In the genomic region with DNA sequence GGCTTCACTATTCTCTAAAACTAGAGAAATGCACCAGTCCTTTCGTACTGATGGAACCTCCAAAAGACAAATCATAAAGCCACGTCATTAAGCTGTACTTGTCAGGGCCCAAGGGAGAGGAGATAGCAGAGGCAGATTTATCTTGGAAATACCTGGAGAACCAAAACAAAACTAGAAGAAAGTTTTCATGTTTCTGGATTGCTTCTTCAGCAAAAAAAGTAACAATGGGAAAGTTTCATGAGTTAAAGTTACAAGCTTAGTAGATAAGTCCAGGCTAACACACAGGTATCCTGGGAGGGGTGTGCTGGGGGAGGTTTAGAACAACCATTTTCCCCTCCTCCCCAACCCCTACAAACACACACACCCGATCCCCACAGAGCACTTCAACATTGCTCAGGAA, we compare ENCODE assay signal across 15 cellular contexts. TPM values are rescaled to one million over a fixed set of nuclear protein-coding genes. Genes with fewer than 3 reads are reported as not detected.
DNase-seq lines count a peak whose midpoint lies in the region; ATAC-seq and TF ChIP-seq lines count a peak whose summit lies in the region.
"Had no signal": no experiment of that assay in that cellular context is flagged by ENCODE, and none has a peak within 500 bp of the region (broad histone marks: within the 10 kb centered on the region; RNA-seq: fewer than 3 reads in every experiment).

No MANE protein-coding gene starts in this region.

- H3K4me2 ChIP-seq in OCI-LY1 (ENCODE audit: low read length): peak overlapping the region; percentile 18; the same call in 1 of the 2 replicates

- no peak overlapping the region for H3K4me3 Mint-ChIP-seq in dendritic cell treated with granulocyte-macrophage colony-stimulating factor and Interleukin-4, amounts not matched to agents 40 ng/mL and 50 ng/mL, for 4 days
- no peak overlapping the region for H3K4me3 Mint-ChIP-seq in stimulated activated naive B cell treated with anti-CD40 and anti-IgM and Interleukin-4, amounts not matched to agents 10 μg/mL and 1 μg/mL and 100 μg/mL, for 72 hours
- H3K4me3 Mint-ChIP-seq: naive B cell had no signal

- TF ChIP-seq CTCF in heart left ventricle (IDR thresholded peaks at IDR 0.05): no peak
- TF ChIP-seq CTCF in OCI-LY1 (IDR thresholded peaks at IDR 0.05; ENCODE audit: low read length): no peak

- H3K4me3 ChIP-seq in heart left ventricle: no peak overlapping the region
- no peak overlapping the region for H3K4me3 ChIP-seq in OCI-LY1 (ENCODE audit: low read depth, low read length, poor library complexity, severe bottlenecking)
- H3K4me3 ChIP-seq: ascending aorta, lower lobe of right lung had no signal

- intact Hi-C loops in heart left ventricle (cut with DNase I): no loop called here
- intact Hi-C loops in left cardiac atrium (cut with DNase I): no loop called here
- intact Hi-C loops in dendritic cell treated with granulocyte-macrophage colony-stimulating factor and Interleukin-4, amounts not matched to agents 40 ng/mL and 50 ng/mL, for 4 days (cut with micrococcal nuclease): no loop called here

- peaks cover 40% of the 10 kb centered on the region for H3K36me3 Mint-ChIP-seq in dendritic cell treated with granulocyte-macrophage colony-stimulating factor and Interleukin-4, amounts not matched to agents 40 ng/mL and 50 ng/mL, for 4 days (ENCODE audit: low read depth)
- H3K36me3 Mint-ChIP-seq in stimulated activated naive B cell treated with anti-CD40 and anti-IgM and Interleukin-4, amounts not matched to agents 10 μg/mL and 1 μg/mL and 100 μg/mL, for 72 hours: peaks cover 21 to 36% of the 10 kb centered on the region in 2 donors

- no peaks in the 10 kb centered on the region for H3K9me2 ChIP-seq in OCI-LY1 (ENCODE audit: low read depth, low read length)

- no peaks in the 10 kb centered on the region for H3K27me3 ChIP-seq in heart left ventricle
- H3K27me3 ChIP-seq in OCI-LY1 (ENCODE audit: insufficient read depth, low read length): no peaks in the 10 kb centered on the region
- H3K27me3 ChIP-seq: ascending aorta had no signal

- H3K9me3 ChIP-seq in heart left ventricle (no peaks in the 10 kb centered on the region), OCI-LY1 (ENCODE audit: low read length) (no peaks in the 10 kb centered on the region)
- H3K9me3 ChIP-seq: ascending aorta, lower lobe of right lung had no signal

- no peaks in the 10 kb centered on the region for H4K20me1 ChIP-seq in OCI-LY1 (ENCODE audit: insufficient read depth, low read length)

- H3K4me1 ChIP-seq in heart left ventricle (peaks cover 22 to 100% (median 84%) of the 10 kb centered on the region in 12 donors), OCI-LY1 (ENCODE audit: insufficient read depth, low read length, severe bottlenecking) (peaks cover 74% of the 10 kb centered on the region)

- no peak overlapping the region; the same call in 1 of the 2 replicates for H3K9ac ChIP-seq in OCI-LY1 (ENCODE audit: low read length)

- no peaks in the 10 kb centered on the region for H3K9me3 Mint-ChIP-seq in dendritic cell treated with granulocyte-macrophage colony-stimulating factor and Interleukin-4, amounts not matched to agents 40 ng/mL and 50 ng/mL, for 4 days
- no peaks in the 10 kb centered on the region for H3K9me3 Mint-ChIP-seq in stimulated activated naive B cell treated with anti-CD40 and anti-IgM and Interleukin-4, amounts not matched to agents 10 μg/mL and 1 μg/mL and 100 μg/mL, for 72 hours
- H3K9me3 Mint-ChIP-seq: naive B cell had no signal

- peak overlapping the region; percentile 63 for H3K27ac Mint-ChIP-seq in dendritic cell treated with granulocyte-macrophage colony-stimulating factor and Interleukin-4, amounts not matched to agents 40 ng/mL and 50 ng/mL, for 4 days
- peak overlapping the region; percentile 37 for H3K27ac Mint-ChIP-seq in stimulated activated naive B cell treated with anti-CD40 and anti-IgM and Interleukin-4, amounts not matched to agents 10 μg/mL and 1 μg/mL and 100 μg/mL, for 72 hours

- H3K36me3 ChIP-seq in heart left ventricle (peaks cover 0 to 9% (median 0%) of the 10 kb centered on the region in 9 donors), OCI-LY1 (ENCODE audit: insufficient read depth, low read length) (peaks cover 4% of the 10 kb centered on the region; the same call in 1 of the 2 replicates)
- H3K36me3 ChIP-seq: ascending aorta, lower lobe of right lung had no signal

- no peak for ATAC-seq in heart left ventricle
- no peak for ATAC-seq in left cardiac atrium
- no peak for ATAC-seq in stimulated activated naive B cell treated with anti-CD40 and anti-IgM and Interleukin-4, amounts not matched to agents 10 μg/mL and 1 μg/mL and 100 μg/mL, for 72 hours (replicated peaks)
- ATAC-seq: lower lobe of right lung had no signal

- peak overlapping the region in 7 of 12 donors; percentile 32 to 85 (median 66) for H3K27ac ChIP-seq in heart left ventricle
- H3K27ac ChIP-seq in OCI-LY1 (ENCODE audit: low read depth, low read length, poor library complexity, severe bottlenecking): peak overlapping the region; percentile 98
- H3K27ac ChIP-seq: lower lobe of right lung had no signal

- peaks cover 94% of the 10 kb centered on the region for H3K4me1 Mint-ChIP-seq in dendritic cell treated with granulocyte-macrophage colony-stimulating factor and Interleukin-4, amounts not matched to agents 40 ng/mL and 50 ng/mL, for 4 days (ENCODE audit: low read depth)
- peaks cover 59 to 97% of the 10 kb centered on the region in 2 donors for H3K4me1 Mint-ChIP-seq in stimulated activated naive B cell treated with anti-CD40 and anti-IgM and Interleukin-4, amounts not matched to agents 10 μg/mL and 1 μg/mL and 100 μg/mL, for 72 hours

- TF ChIP-seq POLR2A in heart left ventricle (IDR thresholded peaks at IDR 0.05): no peak

- H3K79me2 ChIP-seq in OCI-LY1 (ENCODE audit: insufficient read depth, low read length): peaks cover 72% of the 10 kb centered on the region

- WGBS in heart left ventricle, 4 donors: 44 to 63% (median 53%) methylated on average over 3 of the region's 3 CpGs

- DNase-seq in heart left ventricle: no peak
- DNase-seq in left cardiac atrium: no peak
- DNase-seq in stimulated activated naive B cell treated with anti-CD40 and anti-IgM and Interleukin-4, amounts not matched to agents 10 μg/mL and 1 μg/mL and 100 μg/mL, for 72 hours: no peak
- DNase-seq in NCI-H146 (lab: John Stamatoyannopoulos, UW): no peak
- DNase-seq in NCI-H526 (lab: John Stamatoyannopoulos, UW): no peak
- DNase-seq: activated CD4-positive, CD25-positive, alpha-beta regulatory T cell treated with anti-CD3 and anti-CD28 coated beads, Interleukin-2, amount 50 U/mL, for 72 hours; cortex of kidney; GOT3; Kasumi-1; lower lobe of right lung; naive B cell; SHP77 treated with DMSO at 0.1 percent for 48 hours had no signal

- H2AFZ ChIP-seq in OCI-LY1 (ENCODE audit: low read length): no peak overlapping the region

- no peaks in the 10 kb centered on the region for H3F3A ChIP-seq in OCI-LY1 (ENCODE audit: insufficient read depth, low read length)

- H3K27me3 Mint-ChIP-seq in dendritic cell treated with granulocyte-macrophage colony-stimulating factor and Interleukin-4, amounts not matched to agents 40 ng/mL and 50 ng/mL, for 4 days: no peaks in the 10 kb centered on the region
- no peaks in the 10 kb centered on the region for H3K27me3 Mint-ChIP-seq in stimulated activated naive B cell treated with anti-CD40 and anti-IgM and Interleukin-4, amounts not matched to agents 10 μg/mL and 1 μg/mL and 100 μg/mL, for 72 hours
- H3K27me3 Mint-ChIP-seq: naive B cell had no signal

RNA-seq across cellular contexts. Expression of a gene that starts 21.6 kb away (rescaled TPM):
- total RNA-seq in heart left ventricle (10 to 100 TPM; 48.9 to 80.7 (median 58.0) TPM), left cardiac atrium (10 to 100 TPM; 44.7 to 52.7 TPM)
- 10 to 100 TPM; 29.4 to 59.7 TPM for polyA plus RNA-seq in heart left ventricle

RNA-seq across cellular contexts. Expression of a gene that starts 42.3 kb away (rescaled TPM):
- total RNA-seq in heart left ventricle (1 to 10 TPM; 1.2 to 6.2 (median 3.3) TPM), left cardiac atrium (1 to 10 TPM; 6.6 to 6.9 TPM)
- 1 to 10 TPM; 2.4 to 4.8 TPM for polyA plus RNA-seq in heart left ventricle

RNA-seq across cellular contexts. Expression of a gene that starts 51.7 kb away (rescaled TPM):
- total RNA-seq in heart left ventricle (1 to 10 TPM; 1.7 to 3.9 (median 2.3) TPM), left cardiac atrium (1 to 10 TPM; 1.9 to 3.3 TPM)
- 1 to 10 TPM; 1.3 to 3.8 TPM for polyA plus RNA-seq in heart left ventricle

RNA-seq across cellular contexts. Expression of a gene that starts 52.7 kb away (rescaled TPM):
- total RNA-seq in heart left ventricle: 100 to 1,000 TPM; 388 to 533 (median 476) TPM
- polyA plus RNA-seq in heart left ventricle: 100 to 1,000 TPM; 791 to 945 TPM
- 100 to 1,000 TPM; 503 to 537 TPM for total RNA-seq in left cardiac atrium
